21 cellular contexts compared by ENCODE assay signal in the genomic region with DNA sequence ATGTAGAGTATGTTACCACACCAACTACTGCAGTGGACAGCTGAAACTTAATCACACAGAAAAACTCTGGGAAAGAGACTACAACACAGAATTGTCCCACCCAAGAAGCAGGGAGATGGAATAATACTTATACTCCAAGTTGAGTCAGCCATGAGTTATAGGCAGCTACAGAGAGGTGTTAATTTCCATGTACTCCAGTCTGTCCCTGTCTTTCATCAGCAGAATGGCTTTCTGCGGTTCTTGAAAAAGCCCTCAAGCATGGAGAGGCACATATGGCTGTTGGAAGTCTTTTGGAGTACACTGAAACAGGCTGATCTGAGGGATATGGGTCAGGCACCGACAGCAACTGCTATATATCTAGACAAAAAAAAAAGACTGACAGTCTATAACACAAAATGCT.
"Had no signal": no experiment of that assay in that cellular context is flagged by ENCODE, and none has a peak within 500 bp of the region (broad histone marks: within the 10 kb centered on the region; RNA-seq: fewer than 3 reads in every experiment).

No MANE protein-coding gene starts in this region.

- H3K9me3 Mint-ChIP-seq: mesothelial cell of epicardium had no signal

- H3K36me3 Mint-ChIP-seq: brain, mesothelial cell of epicardium had no signal

- H3K36me3 ChIP-seq: tibial artery had no signal

- H3K27ac Mint-ChIP-seq: activated CD4-positive, alpha-beta T cell treated with anti-CD3 and anti-CD28 coated beads, Interleukin-2, amount 10 ng/mL, durations not matched to agents 24 days and 14 days; activated CD8-positive, alpha-beta T cell treated with anti-CD3 and anti-CD28 coated beads, Interleukin-2, amount 10 ng/mL, durations not matched to agents 7 days and 5 days; activated naive CD4-positive, alpha-beta T cell treated with anti-CD3 and anti-CD28 coated beads for 36 hours; activated naive CD8-positive, alpha-beta T cell treated with anti-CD3 and anti-CD28 coated beads, Interleukin-2, amount 50 U/mL, for 24 hours; activated T-cell treated with anti-CD3 and anti-CD28 coated beads, Interleukin-2, amount 50 U/mL, for 24 hours; activated T-helper 2 cell treated with anti-CD3 and anti-CD28 coated beads, Interferon-gamma antibody, Interleukin-2, Interleukin-4, amounts not matched to agents 10 μg/mL and 5 μg/mL and 100 μg/mL, durations not matched to agents 14 hours and 24 hours and 36 hours; mesothelial cell of epicardium had no signal

- H3K4me3 ChIP-seq: lung, tibial artery had no signal

- H3K4me1 Mint-ChIP-seq: activated CD4-positive, alpha-beta T cell treated with anti-CD3 and anti-CD28 coated beads, Interleukin-2, amount 10 ng/mL, durations not matched to agents 24 days and 14 days; activated naive CD8-positive, alpha-beta T cell treated with anti-CD3 and anti-CD28 coated beads, Interleukin-2, amount 50 U/mL, for 24 hours; brain; mesothelial cell of epicardium had no signal

- H3K27me3 Mint-ChIP-seq: activated CD4-positive, alpha-beta T cell treated with anti-CD3 and anti-CD28 coated beads, Interleukin-2, amount 10 ng/mL, durations not matched to agents 24 days and 14 days; activated naive CD8-positive, alpha-beta T cell treated with anti-CD3 and anti-CD28 coated beads, Interleukin-2, amount 50 U/mL, for 24 hours; activated T-cell treated with anti-CD3 and anti-CD28 coated beads, Interleukin-2, amount 50 U/mL, for 24 hours; brain had no signal

- H3K27ac ChIP-seq: foreskin keratinocyte, tibial artery had no signal

- H3K4me1 ChIP-seq: foreskin keratinocyte, tibial artery had no signal

- H3K4me3 Mint-ChIP-seq: activated CD4-positive, alpha-beta T cell treated with anti-CD3 and anti-CD28 coated beads, Interleukin-2, amount 10 ng/mL, durations not matched to agents 24 days and 14 days; activated CD8-positive, alpha-beta T cell treated with anti-CD3 and anti-CD28 coated beads, Interleukin-2, amount 10 ng/mL, durations not matched to agents 7 days and 5 days; activated naive CD4-positive, alpha-beta T cell treated with anti-CD3 and anti-CD28 coated beads for 36 hours; activated naive CD8-positive, alpha-beta T cell treated with anti-CD3 and anti-CD28 coated beads, Interleukin-2, amount 50 U/mL, for 24 hours; activated T-cell treated with anti-CD3 and anti-CD28 coated beads, Interleukin-2, amount 50 U/mL, for 24 hours; brain; mesothelial cell of epicardium had no signal

- DNase-seq: activated CD4-positive, alpha-beta T cell treated with anti-CD3 and anti-CD28 coated beads, Interleukin-2, amount 10 ng/mL, durations not matched to agents 24 days and 14 days; activated CD8-positive, alpha-beta T cell treated with anti-CD3 and anti-CD28 coated beads, Interleukin-2, amount 10 ng/mL, durations not matched to agents 7 days and 5 days; activated naive CD4-positive, alpha-beta T cell treated with anti-CD3 and anti-CD28 coated beads for 36 hours; activated naive CD8-positive, alpha-beta T cell treated with anti-CD3 and anti-CD28 coated beads, Interleukin-2, amount 50 U/mL, for 24 hours; activated T-cell treated with anti-CD3 and anti-CD28 coated beads, Interleukin-2, amount 50 U/mL, for 24 hours; anterior cingulate cortex; caudate nucleus; foreskin keratinocyte; glutamatergic neuron; hypothalamus; occipital lobe; posterior cingulate gyrus; retina; stimulated activated CD4-positive, alpha-beta T cell treated with anti-CD3 and anti-CD28 coated beads, Interleukin-2, amount 100 ng/mL, for 24 hours; stimulated activated naive CD8-positive, alpha-beta T cell treated with anti-CD3 and anti-CD28 coated beads, Interleukin-15, Interleukin-2, amounts not matched to agents 100 U/mL and 50 U/mL, for 24 hours; substantia nigra; tibial artery had no signal

- H3K27me3 ChIP-seq: foreskin keratinocyte, tibial artery had no signal
